ENCODE assay signal across 8 cellular contexts in genomic region chr11:12224537-12224893, GRCh38.
A peak's percentile ranks its signal among the peaks of the same experiment; 100 is the strongest.
DNase-seq lines count a peak whose midpoint lies in the region; ATAC-seq and TF ChIP-seq lines count a peak whose summit lies in the region.

No MANE protein-coding gene starts in this region.

- H3K4me3 ChIP-seq in Loucy (ENCODE audit: low read length, poor library complexity, severe bottlenecking) = peak overlapping the region; percentile 73
- H3K4me3 ChIP-seq in dorsolateral prefrontal cortex = no peak overlapping the region
- H3K4me3 ChIP-seq in tibial artery = no peak overlapping the region

- no peak for TF ChIP-seq CTCF in Loucy (conservative IDR thresholded peaks at IDR 0.05; ENCODE audit: low read length)
- no peak for TF ChIP-seq CTCF in activated CD8-positive, alpha-beta T cell treated with anti-CD3 and anti-CD28 coated beads for 36 hours (IDR thresholded peaks at IDR 0.05)
- TF ChIP-seq CTCF in dorsolateral prefrontal cortex (IDR thresholded peaks at IDR 0.05 in 54 of 56, conservative IDR thresholded peaks at IDR 0.05 in 2 of 56; ENCODE audit: low read depth in 1 of 56, partially characterized antibody in 56 of 56) = no peak
- TF ChIP-seq CTCF in osteocyte (IDR thresholded peaks at IDR 0.05) = no peak
- no peak for TF ChIP-seq CTCF in tibial artery (IDR thresholded peaks at IDR 0.05)

- H4K20me1 ChIP-seq in Loucy (ENCODE audit: insufficient read depth, low read length, poor library complexity, severe bottlenecking) = no peaks in the 10 kb centered on the region

- POLR2A ChIA-PET in activated CD8-positive, alpha-beta T cell treated with anti-CD3 and anti-CD28 coated beads for 36 hours (lab: Charles Lee) = interaction anchor here (0.9 to 3.8 kb wide), 17 partner anchors 9 to 115 kb away, joined by 3 to 39 read pairs (median 6); partner anchors contain the start of gene MICAL2

- H3K9ac ChIP-seq in Loucy (ENCODE audit: low read depth, low read length, poor library complexity, severe bottlenecking) = peak overlapping the region; percentile 95

- peaks cover 53% of the 10 kb centered on the region for H3K4me1 ChIP-seq in Loucy (ENCODE audit: insufficient read depth, low read length, poor library complexity, severe bottlenecking)
- H3K4me1 ChIP-seq in tibial artery = peaks cover 5 to 71% (median 47%) of the 10 kb centered on the region in 4 donors

- H3K27ac ChIP-seq in dorsolateral prefrontal cortex (peak overlapping the region in 32 of 59 donors; percentile 4 to 91 (median 38)), tibial artery (peak overlapping the region; percentile 71 to 75)

- ATAC-seq in GM21717 (IDR thresholded peaks at IDR 0.05; ENCODE audit: unreplicated experiment) = peak; percentile 86
- ATAC-seq in activated CD8-positive, alpha-beta T cell treated with anti-CD3 and anti-CD28 coated beads for 36 hours = peak; percentile 96

- H2AFZ ChIP-seq in Loucy (ENCODE audit: low read length) = no peak overlapping the region

- H3K4me2 ChIP-seq in Loucy (ENCODE audit: low read depth, low read length, poor library complexity, severe bottlenecking) = peak overlapping the region; percentile 87

- H3F3A ChIP-seq in Loucy (ENCODE audit: low read depth) = peaks cover 3% of the 10 kb centered on the region; the same call in 1 of the 2 replicates

- intact Hi-C loops in activated CD8-positive, alpha-beta T cell treated with anti-CD3 and anti-CD28 coated beads for 36 hours (cut with micrococcal nuclease) = no loop called here
- intact Hi-C loops in dorsolateral prefrontal cortex (cut with DNase I) = loop anchor here in 1 of 2 donors (5.0 kb wide), 2 partner anchors 62 to 132 kb away; no protein-coding TSS in a partner anchor
- intact Hi-C loops in tibial artery (cut with DNase I; ENCODE audit: low total_unique reads) = no loop called here

- H3K36me3 Mint-ChIP-seq in activated CD8-positive, alpha-beta T cell treated with anti-CD3 and anti-CD28 coated beads for 36 hours (ENCODE audit: low read depth) = peaks cover 59% of the 10 kb centered on the region
- H3K36me3 Mint-ChIP-seq in osteocyte (ENCODE audit: unreplicated experiment) = peaks cover 3% of the 10 kb centered on the region

- H3K27ac Mint-ChIP-seq in activated CD8-positive, alpha-beta T cell treated with anti-CD3 and anti-CD28 coated beads for 36 hours = peak overlapping the region; percentile 94
- peak overlapping the region; percentile 23 for H3K27ac Mint-ChIP-seq in osteocyte (ENCODE audit: unreplicated experiment)

- no peaks in the 10 kb centered on the region for H3K9me3 ChIP-seq in Loucy (ENCODE audit: insufficient read depth, low read depth, low read length)
- H3K9me3 ChIP-seq in tibial artery = no peaks in the 10 kb centered on the region

- H3K36me3 ChIP-seq in Loucy (ENCODE audit: insufficient read depth, low read length) (no peaks in the 10 kb centered on the region), tibial artery (peaks cover 73 to 85% (median 83%) of the 10 kb centered on the region in 3 donors)

- H3K27me3 ChIP-seq in Loucy (ENCODE audit: insufficient read depth, low read length, poor library complexity, severe bottlenecking) = no peaks in the 10 kb centered on the region
- no peaks in the 10 kb centered on the region for H3K27me3 ChIP-seq in dorsolateral prefrontal cortex
- no peaks in the 10 kb centered on the region for H3K27me3 ChIP-seq in tibial artery

- peaks cover 46% of the 10 kb centered on the region for H3K4me1 Mint-ChIP-seq in activated CD8-positive, alpha-beta T cell treated with anti-CD3 and anti-CD28 coated beads for 36 hours (ENCODE audit: low read depth)
- peaks cover 15% of the 10 kb centered on the region for H3K4me1 Mint-ChIP-seq in osteocyte (ENCODE audit: unreplicated experiment)

- H3K9me3 Mint-ChIP-seq in activated CD8-positive, alpha-beta T cell treated with anti-CD3 and anti-CD28 coated beads for 36 hours = no peaks in the 10 kb centered on the region
- H3K9me3 Mint-ChIP-seq in osteocyte (ENCODE audit: unreplicated experiment) = no peaks in the 10 kb centered on the region

- DNase-seq in COLO829 (ENCODE audit: low spot score) (peak; percentile 57), dorsolateral prefrontal cortex (peak in 3 of 10 donors; percentile 58 to 90 (median 67)), osteocyte (ENCODE audit: extremely low spot score, unreplicated experiment) (no peak), tibial artery (peak; percentile 85 to 94), kidney glomerular epithelial cell (lab: John Stamatoyannopoulos, UW) (no peak)
- DNase-seq in activated CD8-positive, alpha-beta T cell treated with anti-CD3 and anti-CD28 coated beads for 36 hours = peak; percentile 99

- no peaks in the 10 kb centered on the region for H3K9me2 ChIP-seq in Loucy (replicated peaks; ENCODE audit: low read depth, low read length)

- H3K27me3 Mint-ChIP-seq in activated CD8-positive, alpha-beta T cell treated with anti-CD3 and anti-CD28 coated beads for 36 hours = no peaks in the 10 kb centered on the region
- no peaks in the 10 kb centered on the region for H3K27me3 Mint-ChIP-seq in osteocyte (ENCODE audit: unreplicated experiment)

- H3K79me2 ChIP-seq in Loucy (ENCODE audit: insufficient read depth, low read length) = 0 out of 2 replicates have a peak, but pooled peaks cover 4% of the 10 kb centered on the region

- CTCF ChIA-PET in activated CD8-positive, alpha-beta T cell treated with anti-CD3 and anti-CD28 coated beads for 36 hours (lab: Charles Lee) = interaction anchor here (0.7 to 5.0 kb wide), 19 partner anchors 10 to 181 kb away, joined by 3 to 36 read pairs (median 6); partner anchors contain the start of gene MICAL2

- peak overlapping the region; percentile 68 for H3K4me3 Mint-ChIP-seq in activated CD8-positive, alpha-beta T cell treated with anti-CD3 and anti-CD28 coated beads for 36 hours
- H3K4me3 Mint-ChIP-seq in osteocyte (ENCODE audit: unreplicated experiment) = no peak overlapping the region

Comparison
In these comparisons a context has a peak if more than half of its experiments do, and no peak if none do; other contexts are left out.
1. DNase-seq: peak in COLO829 (single experiment), activated CD8-positive, alpha-beta T cell treated with anti-CD3 and anti-CD28 coated beads for 36 hours (single experiment) and tibial artery (2 of 2); none in osteocyte (single experiment) and kidney glomerular epithelial cell (single experiment).